In the genomic region with DNA sequence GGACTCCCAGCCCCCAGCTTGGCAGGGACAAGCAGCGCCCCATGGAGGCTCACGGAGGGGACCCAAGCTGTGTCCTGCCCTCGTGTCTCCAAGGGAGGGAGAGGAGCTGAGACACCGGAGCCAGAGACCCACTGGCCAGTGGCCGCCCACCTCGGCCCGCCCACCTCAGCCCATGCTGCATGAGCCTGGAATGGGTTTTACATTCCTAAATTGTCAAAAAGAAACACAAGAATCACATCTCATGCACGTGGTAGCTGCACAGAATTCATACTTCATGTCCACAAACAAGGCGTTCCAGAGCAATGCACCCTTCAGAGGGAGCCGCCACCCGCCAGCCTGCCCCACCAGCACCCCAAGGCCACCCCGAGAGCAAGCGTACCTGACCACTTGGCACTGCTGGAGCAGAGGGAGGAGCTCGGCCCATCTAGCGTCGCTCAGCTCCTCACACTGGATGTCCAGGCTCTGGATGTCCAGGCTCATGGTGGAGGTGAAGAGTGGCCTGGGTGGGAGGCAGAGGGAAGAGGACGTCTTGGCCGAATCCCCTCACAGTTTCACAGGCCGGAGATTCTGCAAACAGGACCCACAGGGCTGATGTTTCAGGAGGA, we compare ENCODE assay signal across 15 cellular contexts. TPM values are rescaled to one million over a fixed set of nuclear protein-coding genes. Genes with fewer than 3 reads are reported as not detected.
DNase-seq lines count a peak whose midpoint lies in the region; ATAC-seq and TF ChIP-seq lines count a peak whose summit lies in the region.
"Had no signal": no experiment of that assay in that cellular context is flagged by ENCODE, and none has a peak within 500 bp of the region (broad histone marks: within the 10 kb centered on the region; RNA-seq: fewer than 3 reads in every experiment).

No MANE protein-coding gene starts in this region.

- no peak overlapping the region for H3K4me3 ChIP-seq in CD4-positive, alpha-beta memory T cell (ENCODE audit: low read length in 2 of 2)
- H3K4me3 ChIP-seq in HUES64 (ENCODE audit: low read length) (no peak overlapping the region), right cardiac atrium (ENCODE audit: low read length) (no peak overlapping the region), foreskin fibroblast (ENCODE audit: low read depth in 1 of 2, low read length in 2 of 2) (no peak overlapping the region)

- H3K4me3 Mint-ChIP-seq in CD4-positive, alpha-beta memory T cell = peak overlapping the region in 1 of 8 donors; percentile 15

- H3K27ac Mint-ChIP-seq in CD4-positive, alpha-beta memory T cell = peak overlapping the region in 4 of 7 donors; percentile 27 to 75 (median 48)

- peaks cover 53% of the 10 kb centered on the region for H3K36me3 ChIP-seq in CD4-positive, alpha-beta memory T cell (ENCODE audit: insufficient read depth, low read length)
- H3K36me3 ChIP-seq in HUES64 (ENCODE audit: insufficient read depth, low read length) = peaks cover 45% of the 10 kb centered on the region

- no peaks in the 10 kb centered on the region for H3K9me3 Mint-ChIP-seq in CD4-positive, alpha-beta memory T cell
- H3K9me3 Mint-ChIP-seq: naive thymus-derived CD8-positive, alpha-beta T cell; type B pancreatic cell had no signal

- ATAC-seq in right cardiac atrium = no peak
- ATAC-seq: naive thymus-derived CD8-positive, alpha-beta T cell had no signal

- CTCF ChIA-PET in CD4-positive, alpha-beta memory T cell (lab: Charles Lee; ENCODE audit: partially characterized antibody) = interaction anchor here (0.9 kb wide), 1 partner anchor 17 kb away, joined by 3 read pairs; no protein-coding TSS in a partner anchor

- POLR2A ChIA-PET in CD4-positive, alpha-beta memory T cell (lab: Charles Lee; ENCODE audit: partially characterized antibody) = interaction anchor here (0.9 to 1.8 kb wide), 3 partner anchors 9 to 95 kb away, joined by 3 to 4 read pairs (median 3); a partner anchor contains a TSS

- H3K36me3 Mint-ChIP-seq in CD4-positive, alpha-beta memory T cell = peaks cover 19 to 36% of the 10 kb centered on the region in 2 donors

- TF ChIP-seq CTCF in foreskin fibroblast (IDR thresholded peaks at IDR 0.05; ENCODE audit: low read depth, low read length) = no peak

- peak in 1 of 5 donors; percentile 30 for DNase-seq in CD4-positive, alpha-beta memory T cell
- DNase-seq in right cardiac atrium = peak in 2 of 3 donors; percentile 56 to 63
- no peak for DNase-seq in foreskin fibroblast
- no peak for DNase-seq in retina
- DNase-seq: activated CD4-positive, alpha-beta T cell treated with anti-CD3 and anti-CD28 coated beads for 1 hour; activated T-cell treated with anti-CD3 and anti-CD28 coated beads, Interleukin-2, amount 50 U/mL, for 48 hours; C1 segment of cervical spinal cord; DND-41; naive thymus-derived CD8-positive, alpha-beta T cell; NCI-H2107; NCI-H774; stimulated activated CD4-positive, alpha-beta T cell treated with anti-CD3 and anti-CD28 coated beads, Interleukin-2, amount 100 ng/mL, for 24 hours; T-helper 1 cell had no signal

- no peak overlapping the region for H3K27ac ChIP-seq in CD4-positive, alpha-beta memory T cell (ENCODE audit: low read depth, low read length)
- H3K27ac ChIP-seq in HUES64 (ENCODE audit: low read depth, low read length) = no peak overlapping the region
- H3K27ac ChIP-seq in right cardiac atrium (ENCODE audit: low read length) = peak overlapping the region; percentile 76

- intact Hi-C loops in CD4-positive, alpha-beta memory T cell (cut with micrococcal nuclease) = no loop called here
- intact Hi-C loops in right cardiac atrium (cut with DNase I) = loop anchor here in 1 of 4 donors (5.0 kb wide), 1 partner anchor 49 kb away; a partner anchor contains a TSS

- peaks cover 27% of the 10 kb centered on the region for H3K4me1 ChIP-seq in CD4-positive, alpha-beta memory T cell (ENCODE audit: insufficient read depth, low read length)
- H3K4me1 ChIP-seq in HUES64 (ENCODE audit: insufficient read depth, low read length) (no peaks in the 10 kb centered on the region), right cardiac atrium (ENCODE audit: control insufficient read depth, insufficient read depth, low read length) (peaks cover 4% of the 10 kb centered on the region)

- peaks cover 14 to 36% (median 23%) of the 10 kb centered on the region in 4 donors for H3K4me1 Mint-ChIP-seq in CD4-positive, alpha-beta memory T cell

- 0 out of 2 replicates have a peak overlapping the region, but pooled peaks have one; percentile 23 for H3K9ac ChIP-seq in HUES64 (ENCODE audit: low read depth, low read length)

- no peaks in the 10 kb centered on the region for H3K9me3 ChIP-seq in CD4-positive, alpha-beta memory T cell (ENCODE audit: control insufficient read depth in 1 of 2, low read length in 2 of 2)
- H3K9me3 ChIP-seq in HUES64 (ENCODE audit: insufficient read depth, low read depth, low read length) (peaks cover 10% of the 10 kb centered on the region), right cardiac atrium (ENCODE audit: control insufficient read depth, low read length) (no peaks in the 10 kb centered on the region)

- no peaks in the 10 kb centered on the region for H3K27me3 Mint-ChIP-seq in CD4-positive, alpha-beta memory T cell
- H3K27me3 Mint-ChIP-seq: naive thymus-derived CD8-positive, alpha-beta T cell; type B pancreatic cell had no signal

- WGBS in HUES64 = 90% methylated on average over 19 of the region's 19 CpGs
- 80% methylated on average over 19 of the region's 19 CpGs for WGBS in right cardiac atrium

- H3K27me3 ChIP-seq in CD4-positive, alpha-beta memory T cell (ENCODE audit: insufficient read depth, low read length) = no peaks in the 10 kb centered on the region
- H3K27me3 ChIP-seq in HUES64 (ENCODE audit: insufficient read depth, low read length) (peaks cover 6% of the 10 kb centered on the region; the same call in 1 of the 2 replicates), right cardiac atrium (ENCODE audit: control insufficient read depth, insufficient read depth) (no peaks in the 10 kb centered on the region)

RNA-seq across cellular contexts. Expression of a gene that starts 5.3 kb away (rescaled TPM):
- 100 to 1,000 TPM in 1 of 2 experiments, 10 to 100 TPM in 1; 98.4 to 105 TPM for total RNA-seq in CD4-positive, alpha-beta memory T cell
- 100 to 1,000 TPM; 164 to 187 TPM for polyA plus RNA-seq in CD4-positive, alpha-beta memory T cell
- polyA plus RNA-seq in HUES64 (2013, experiment 1 of 2) = 28.2 TPM
- polyA plus RNA-seq in HUES64 (2013, experiment 2 of 2) = 29.7 TPM
- 100 to 1,000 TPM; 188 to 203 (median 195) TPM for total RNA-seq in right cardiac atrium
- polyA plus RNA-seq in right cardiac atrium = 162 TPM

RNA-seq across cellular contexts. Expression of a gene that starts 33.6 kb away (rescaled TPM):
- total RNA-seq in CD4-positive, alpha-beta memory T cell = 10 to 100 TPM; 36.7 to 42.5 TPM
- 10 to 100 TPM; 12.9 to 28.5 TPM for polyA plus RNA-seq in CD4-positive, alpha-beta memory T cell
- polyA plus RNA-seq in HUES64 (2013, experiment 1 of 2) = 40.6 TPM
- 37.3 TPM for polyA plus RNA-seq in HUES64 (2013, experiment 2 of 2)
- total RNA-seq in right cardiac atrium = 10 to 100 TPM; 45.7 to 60.4 (median 49.3) TPM
- 64.4 TPM for polyA plus RNA-seq in right cardiac atrium

RNA-seq across cellular contexts. Expression of a gene that starts 35.5 kb away (rescaled TPM):
- 1 to 10 TPM; 4.4 to 4.6 TPM for total RNA-seq in CD4-positive, alpha-beta memory T cell
- 1 to 10 TPM in 1 of 2 donors, under 1 TPM in 1; 0.24 to 1.5 TPM for polyA plus RNA-seq in CD4-positive, alpha-beta memory T cell
- polyA plus RNA-seq in HUES64 (2013, experiment 1 of 2) = 0.55 TPM
- 1.0 TPM for polyA plus RNA-seq in HUES64 (2013, experiment 2 of 2)
- under 1 TPM; 0.36 to 0.59 (median 0.43) TPM for total RNA-seq in right cardiac atrium
- 0.48 TPM for polyA plus RNA-seq in right cardiac atrium

RNA-seq across cellular contexts. Expression of a gene that starts 51.7 kb away (rescaled TPM):
- 10 to 100 TPM; 23.3 to 26.1 TPM for total RNA-seq in CD4-positive, alpha-beta memory T cell
- polyA plus RNA-seq in CD4-positive, alpha-beta memory T cell = 1 to 10 TPM; 5.5 to 6.3 TPM
- 25.7 TPM for polyA plus RNA-seq in HUES64 (2013, experiment 1 of 2)
- polyA plus RNA-seq in HUES64 (2013, experiment 2 of 2) = 24.5 TPM
- 10 to 100 TPM; 30.2 to 33.3 (median 30.9) TPM for total RNA-seq in right cardiac atrium
- 30.7 TPM for polyA plus RNA-seq in right cardiac atrium

RNA-seq across cellular contexts. Expression of a gene that starts 58.8 kb away (rescaled TPM):
- total RNA-seq in CD4-positive, alpha-beta memory T cell = 1 to 10 TPM; 7.0 to 8.1 TPM
- polyA plus RNA-seq in CD4-positive, alpha-beta memory T cell = 1 to 10 TPM in 1 of 2 donors, under 1 TPM in 1; 0.94 to 1.3 TPM
- polyA plus RNA-seq in HUES64 (2013, experiment 1 of 2) = 0.80 TPM
- polyA plus RNA-seq in HUES64 (2013, experiment 2 of 2) = 0.63 TPM
- total RNA-seq in right cardiac atrium = 1 to 10 TPM in 2 of 4 donors, under 1 TPM in 2; 0.65 to 1.4 (median 0.83) TPM
- 0.50 TPM for polyA plus RNA-seq in right cardiac atrium

Comparison
In these comparisons a context has a peak if more than half of its experiments do, and no peak if none do; other contexts are left out.
1. DNase-seq: peak in right cardiac atrium (2 of 3); none in foreskin fibroblast (0 of 2) and retina (single experiment).